In the genomic region with DNA sequence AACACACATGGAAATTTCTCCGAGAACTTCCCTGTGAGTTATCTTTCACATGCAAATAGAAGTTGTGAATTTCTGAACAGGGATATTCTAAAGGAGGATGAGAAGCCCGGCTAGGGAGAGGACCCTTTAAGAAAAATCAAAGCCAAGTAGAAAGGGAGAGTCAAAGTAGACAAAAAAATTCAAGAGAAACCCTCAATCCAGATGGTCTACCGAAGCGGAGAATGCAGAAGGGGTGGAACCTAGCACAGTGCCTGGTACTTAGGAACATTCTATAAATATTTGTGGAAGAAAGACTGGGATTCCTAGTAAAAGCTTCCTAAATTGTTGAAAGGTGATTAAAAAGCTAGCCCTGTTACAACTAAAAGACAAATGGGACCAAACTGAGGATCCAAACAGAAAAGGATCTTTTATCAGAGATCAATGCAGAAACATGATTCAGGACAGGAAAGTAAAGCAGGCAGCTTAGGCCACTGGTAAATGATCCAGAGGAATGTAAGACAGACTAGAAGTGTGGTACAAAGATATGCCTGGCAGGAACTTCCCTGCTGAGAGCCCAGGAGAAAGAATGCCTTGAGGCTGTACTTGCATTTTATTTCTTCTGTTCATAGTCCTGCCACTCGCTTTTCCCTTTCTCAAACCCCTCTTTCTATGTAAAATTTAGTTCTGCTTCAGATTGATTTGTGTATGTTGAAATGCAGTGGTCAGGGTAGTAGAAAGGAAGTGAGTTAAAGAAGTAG, we compare ENCODE assay signal across 14 cellular contexts. TPM values are rescaled to one million over a fixed set of nuclear protein-coding genes. Genes with fewer than 3 reads are reported as not detected.
DNase-seq lines count a peak whose midpoint lies in the region; ATAC-seq, FAIRE-seq and TF ChIP-seq lines count a peak whose summit lies in the region.
"Had no signal": no experiment of that assay in that cellular context is flagged by ENCODE, and none has a peak within 500 bp of the region (broad histone marks: within the 10 kb centered on the region; RNA-seq: fewer than 3 reads in every experiment).

No MANE protein-coding gene starts in this region.

- H3K4me1 ChIP-seq in mammary epithelial cell (ENCODE audit: insufficient read depth, low read length) = peaks cover 64% of the 10 kb centered on the region
- peaks cover 19% of the 10 kb centered on the region for H3K4me1 ChIP-seq in astrocyte (ENCODE audit: insufficient read depth, low read length)
- H3K4me1 ChIP-seq: breast epithelium had no signal

- H3K9me3 Mint-ChIP-seq in MCF 10A (ENCODE audit: unreplicated experiment) (no peaks in the 10 kb centered on the region), astrocyte (ENCODE audit: unreplicated experiment) (no peaks in the 10 kb centered on the region)

- peaks cover 30% of the 10 kb centered on the region for H3K4me1 Mint-ChIP-seq in MCF 10A (ENCODE audit: insufficient read depth, unreplicated experiment)
- peaks cover 70% of the 10 kb centered on the region for H3K4me1 Mint-ChIP-seq in astrocyte (ENCODE audit: low read depth, unreplicated experiment)

- no peak for ATAC-seq in GM21526 (IDR thresholded peaks at IDR 0.05; ENCODE audit: low FRiP score, unreplicated experiment)
- ATAC-seq in GM19324 (IDR thresholded peaks at IDR 0.05; ENCODE audit: low FRiP score, unreplicated experiment) = no peak

- no peaks in the 10 kb centered on the region for H3K27me3 ChIP-seq in mammary epithelial cell (ENCODE audit: insufficient read depth, low read length)
- no peaks in the 10 kb centered on the region for H3K27me3 ChIP-seq in astrocyte (ENCODE audit: insufficient read depth, low read length)
- H3K27me3 ChIP-seq: breast epithelium, upper lobe of left lung had no signal

- H3K27ac ChIP-seq in mammary epithelial cell (ENCODE audit: insufficient read depth, low read depth, low read length) (no peak overlapping the region), astrocyte (ENCODE audit: low read depth, low read length) (peak overlapping the region; percentile 79)
- H3K27ac ChIP-seq: breast epithelium had no signal

- H4K20me1 ChIP-seq in mammary epithelial cell (ENCODE audit: insufficient read depth, low read length) = no peaks in the 10 kb centered on the region
- H4K20me1 ChIP-seq in astrocyte (ENCODE audit: insufficient read depth, low read length) = no peaks in the 10 kb centered on the region

- in situ Hi-C loops in mammary epithelial cell (cut with MboI; ENCODE audit: low sequenced_read_pairs in 2 of 2) = no loop called here
- in situ Hi-C loops in G401 (cut with HindIII; ENCODE audit: low sequenced_read_pairs) = no loop called here

- H3K4me3 ChIP-seq in mammary epithelial cell (replicated peaks in 1 of 3; ENCODE audit: insufficient read depth in 1 of 3, low read depth in 2 of 3, low read length in 3 of 3) (no peak overlapping the region), astrocyte (ENCODE audit: insufficient read depth, low read depth, low read length) (no peak overlapping the region)
- H3K4me3 ChIP-seq: breast epithelium, lung, upper lobe of left lung had no signal

- intact Hi-C loops in mammary epithelial cell (cut with micrococcal nuclease) = no loop called here
- intact Hi-C loops in MCF 10A (cut with micrococcal nuclease) = no loop called here

- CTCF ChIA-PET in mammary epithelial cell (lab: Charles Lee; ENCODE audit: low non-redundant PET) = no interaction called here
- CTCF ChIA-PET in MCF 10A (lab: Yijun Ruan, JAX) = interaction anchor here (0.6 to 0.7 kb wide), 3 partner anchors 77 to 1574 kb away, joined by 3 to 6 read pairs (median 3); no protein-coding TSS in a partner anchor

- H3K36me3 ChIP-seq in mammary epithelial cell (ENCODE audit: insufficient read depth, low read length) (no peaks in the 10 kb centered on the region), astrocyte (ENCODE audit: insufficient read depth, low read length) (no peaks in the 10 kb centered on the region)
- H3K36me3 ChIP-seq: breast epithelium, upper lobe of left lung had no signal

- H2AFZ ChIP-seq in mammary epithelial cell (ENCODE audit: low read depth, low read length) (peak overlapping the region; percentile 26), astrocyte (ENCODE audit: low read depth, low read length) (no peak overlapping the region)

- H3K27me3 Mint-ChIP-seq in MCF 10A (ENCODE audit: insufficient read depth, unreplicated experiment) (no peaks in the 10 kb centered on the region), astrocyte (ENCODE audit: low read depth, unreplicated experiment) (no peaks in the 10 kb centered on the region)

- BruUV-seq in mammary epithelial cell (replicated peaks; lab: Mats Ljungman, UMichigan) (no TSS peak), MCF 10A (replicated peaks; lab: Mats Ljungman, UMichigan) (no TSS peak)

- H3K9me3 ChIP-seq in mammary epithelial cell (replicated peaks; ENCODE audit: insufficient read depth, low read length) = no peaks in the 10 kb centered on the region
- no peaks in the 10 kb centered on the region for H3K9me3 ChIP-seq in astrocyte (ENCODE audit: insufficient read depth, low read depth, low read length)
- H3K9me3 ChIP-seq: breast epithelium, upper lobe of left lung had no signal

- POLR2A ChIA-PET in MCF 10A (lab: Yijun Ruan, JAX) = interaction anchor here (0.8 to 1.0 kb wide), 2 partner anchors 23 to 167 kb away, joined by 3 read pairs; no protein-coding TSS in a partner anchor

- H3K36me3 Mint-ChIP-seq in MCF 10A (ENCODE audit: insufficient read depth, unreplicated experiment) (no peaks in the 10 kb centered on the region), astrocyte (ENCODE audit: low read depth, unreplicated experiment) (no peaks in the 10 kb centered on the region)

- DNase-seq in mammary epithelial cell = peak; percentile 48
- no peak for DNase-seq in MCF 10A (ENCODE audit: unreplicated experiment)
- DNase-seq in astrocyte (ENCODE audit: low read depth) = peak; percentile 86
- peak; percentile 55 for DNase-seq in iPS-NIHi7 (ENCODE audit: extremely low spot score)
- DNase-seq in G401 (ENCODE audit: low spot score) = no peak
- DNase-seq in superior temporal gyrus (ENCODE audit: extremely low spot score) = no peak
- DNase-seq: AML-193, NCI-H1417, T-helper 9 cell, upper lobe of left lung had no signal

- 77% methylated on average over 5 of the region's 5 CpGs for WGBS in mammary epithelial cell (ENCODE audit: low coverage, missing lambda C conversion rate)

- FAIRE-seq in astrocyte (lab: Jason Lieb, UNC) = peak; percentile 74

- H3K27ac Mint-ChIP-seq in MCF 10A (ENCODE audit: low read depth, unreplicated experiment) = no peak overlapping the region
- peak overlapping the region; percentile 87 for H3K27ac Mint-ChIP-seq in astrocyte (ENCODE audit: unreplicated experiment)

- TF ChIP-seq CTCF in mammary epithelial cell (conservative IDR thresholded peaks at IDR 0.05 in 1 of 2, IDR thresholded peaks at IDR 0.05 in 1 of 2; ENCODE audit: extremely low read depth in 1 of 2, insufficient read depth in 1 of 2, low read depth in 1 of 2, low read length in 2 of 2) (no peak), MCF 10A (IDR thresholded peaks at IDR 0.05; ENCODE audit: unreplicated experiment) (no peak), astrocyte (IDR thresholded peaks at IDR 0.05; ENCODE audit: insufficient read depth, low read depth, low read length) (no peak)

- no peak overlapping the region for H3K9ac ChIP-seq in mammary epithelial cell (ENCODE audit: insufficient read depth, low read length)
- H3K9ac ChIP-seq in astrocyte (ENCODE audit: low read length) = peak overlapping the region; percentile 44

- H3K4me2 ChIP-seq in mammary epithelial cell (ENCODE audit: insufficient read depth, low read depth, low read length) = no peak overlapping the region
- H3K4me2 ChIP-seq in astrocyte (ENCODE audit: low read length) = peak overlapping the region; percentile 81

- no peak overlapping the region for H3K4me3 Mint-ChIP-seq in MCF 10A (ENCODE audit: unreplicated experiment)
- H3K4me3 Mint-ChIP-seq in astrocyte (ENCODE audit: unreplicated experiment) = no peak overlapping the region

- no peaks in the 10 kb centered on the region for H3K79me2 ChIP-seq in mammary epithelial cell (ENCODE audit: insufficient read depth, low read length)
- H3K79me2 ChIP-seq in astrocyte (ENCODE audit: insufficient read depth, low read length) = no peaks in the 10 kb centered on the region

- dilution Hi-C loops in mammary epithelial cell (cut with HindIII; ENCODE audit: low sequenced_read_pairs) = no loop called here

RNA-seq across cellular contexts. Expression of a gene that starts 19.5 kb away (rescaled TPM):
- total RNA-seq in mammary epithelial cell (100 to 1,000 TPM; 166 to 403 TPM), MCF 10A (2022) (107 and 121 TPM in 2 replicates), astrocyte (189 and 194 TPM in 2 replicates)
- 35.5 TPM for polyA plus RNA-seq in mammary epithelial cell
- polyA minus RNA-seq in mammary epithelial cell = 408 TPM
- total RNA-seq in G401 (2014; rRNA removed; shearing (Covaris generic)) = 33.1 and 36.6 TPM in 2 replicates

Comparison
In these comparisons a context has a peak if more than half of its experiments do, and no peak if none do; other contexts are left out.
1. DNase-seq: peak in mammary epithelial cell (single experiment), astrocyte (single experiment) and iPS-NIHi7 (single experiment); none in MCF 10A (single experiment), G401 (single experiment) and superior temporal gyrus (single experiment).